Comparison of ENCODE assay signal across 1 cellular context in the genomic region with DNA sequence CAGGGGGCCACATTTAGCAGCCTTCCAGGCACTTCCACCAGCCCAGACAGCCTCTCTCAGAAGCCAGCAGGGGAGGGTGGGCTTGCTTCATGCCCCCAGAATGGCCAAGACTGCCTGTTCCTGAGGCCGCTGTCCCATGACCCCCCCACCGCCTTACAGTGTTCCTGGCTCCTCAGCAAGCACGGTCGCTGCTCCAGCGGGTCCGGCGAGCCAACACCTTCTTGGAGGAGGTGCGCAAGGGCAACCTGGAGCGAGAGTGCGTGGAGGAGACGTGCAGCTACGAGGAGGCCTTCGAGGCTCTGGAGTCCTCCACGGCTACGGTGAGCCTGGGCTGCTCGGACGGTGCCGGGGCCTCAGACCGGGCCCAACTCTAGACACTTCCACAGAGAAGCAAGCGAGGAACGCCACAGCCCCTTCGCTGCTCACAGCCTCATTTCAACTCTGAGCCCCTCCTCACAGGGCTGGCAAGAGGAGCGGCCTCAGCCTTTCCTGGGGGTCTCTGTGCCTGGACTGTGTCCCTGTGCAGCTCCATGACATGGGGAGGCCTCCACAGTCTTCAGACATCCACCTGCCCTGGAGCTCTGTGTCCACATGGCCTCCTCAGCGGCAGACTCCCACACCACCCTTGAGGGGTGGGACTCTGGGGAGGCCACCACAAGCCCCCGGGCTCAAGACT.
TF ChIP-seq lines count a peak whose summit lies in the region.

No MANE protein-coding gene starts in this region.

TF ChIP-seq in HepG2, 621 proteins besides CTCF, POLR2A, EP300 and RAD21 (continued from another document and continues in another):
- TF ChIP-seq, protein P1, sequence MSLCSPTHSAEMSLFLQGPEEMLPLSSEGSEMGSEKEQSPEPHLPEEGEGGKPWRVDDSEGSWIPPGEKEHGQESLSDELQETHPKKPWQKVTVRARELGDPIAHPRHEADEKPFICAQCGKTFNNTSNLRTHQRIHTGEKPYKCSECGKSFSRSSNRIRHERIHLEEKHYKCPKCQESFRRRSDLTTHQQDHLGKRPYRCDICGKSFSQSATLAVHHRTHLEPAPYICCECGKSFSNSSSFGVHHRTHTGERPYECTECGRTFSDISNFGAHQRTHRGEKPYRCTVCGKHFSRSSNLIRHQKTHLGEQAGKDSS (CRISPR knock-in tag; IDR thresholded peaks at IDR 0.05; ENCODE audit: borderline replicate concordance, low read depth), result no peak
- TF ChIP-seq ZNF589 (CRISPR knock-in tag; conservative IDR thresholded peaks at IDR 0.05) (0 out of 2 replicates have a peak, but pooled peaks have one; percentile 3), ZNF788 (CRISPR knock-in tag; IDR thresholded peaks at IDR 0.05; ENCODE audit: borderline replicate concordance) (no peak), NRL (CRISPR knock-in tag; IDR thresholded peaks at IDR 0.05; ENCODE audit: borderline replicate concordance) (peak; percentile 76; the same call in 1 of the 2 replicates), KDM5A (IDR thresholded peaks at IDR 0.05; ENCODE audit: borderline replicate concordance, low read length) (no peak), ZNF558 (CRISPR knock-in tag; IDR thresholded peaks at IDR 0.05; ENCODE audit: borderline replicate concordance) (no peak; the same call in 1 of the 2 replicates), CBFB (CRISPR knock-in tag; IDR thresholded peaks at IDR 0.05) (no peak), SKI (IDR thresholded peaks at IDR 0.05; ENCODE audit: partially characterized antibody) (no peak), PRPF4 (IDR thresholded peaks at IDR 0.05; ENCODE audit: low read depth, low read length, poor library complexity, severe bottlenecking) (no peak), SP2 (CRISPR knock-in tag; IDR thresholded peaks at IDR 0.05) (no peak), DR1 (CRISPR knock-in tag; IDR thresholded peaks at IDR 0.05) (no peak), IKZF4 (CRISPR knock-in tag; IDR thresholded peaks at IDR 0.05; ENCODE audit: borderline replicate concordance, low read depth, not compliant biosample characterization) (peak; percentile 35), GTF2F1 (IDR thresholded peaks at IDR 0.05; ENCODE audit: low read length) (no peak), SRSF1 (optimal IDR thresholded peaks at IDR 0.05; ENCODE audit: low read depth, low read length) (peak; percentile 8), PAF1 (CRISPR knock-in tag; IDR thresholded peaks at IDR 0.05) (peak; percentile 86), FOXK1 (CRISPR knock-in tag; IDR thresholded peaks at IDR 0.05; ENCODE audit: borderline replicate concordance, low read depth) (no peak), LCORL (IDR thresholded peaks at IDR 0.05) (no peak), LCORL (CRISPR knock-in tag; IDR thresholded peaks at IDR 0.05) (no peak), GATAD1 (CRISPR knock-in tag; IDR thresholded peaks at IDR 0.05) (0 out of 2 replicates have a peak, but pooled peaks have one; percentile 6), MTA1 (CRISPR knock-in tag; IDR thresholded peaks at IDR 0.05; ENCODE audit: borderline replicate concordance) (0 out of 2 replicates have a peak, but pooled peaks have one; percentile 1), ELF1 (CRISPR knock-in tag; IDR thresholded peaks at IDR 0.05) (no peak), CAMTA2 (CRISPR knock-in tag; IDR thresholded peaks at IDR 0.05; ENCODE audit: borderline replicate concordance) (no peak; the same call in 1 of the 2 replicates), WIZ (CRISPR knock-in tag; IDR thresholded peaks at IDR 0.05) (no peak), HIVEP1 (CRISPR knock-in tag; IDR thresholded peaks at IDR 0.05) (no peak; the same call in 1 of the 2 replicates), ZNF780A (CRISPR knock-in tag; IDR thresholded peaks at IDR 0.05) (no peak), TBX3 (IDR thresholded peaks at IDR 0.05; ENCODE audit: borderline replicate concordance) (no peak), MIER2 (CRISPR knock-in tag; IDR thresholded peaks at IDR 0.05) (no peak), BORCS8-MEF2B (CRISPR knock-in tag; IDR thresholded peaks at IDR 0.05) (no peak), ZFX (CRISPR knock-in tag; IDR thresholded peaks at IDR 0.05; ENCODE audit: low read depth) (peak; percentile 72), NKX3-1 (CRISPR knock-in tag; IDR thresholded peaks at IDR 0.05) (no peak), FOXA3 (CRISPR knock-in tag; IDR thresholded peaks at IDR 0.05) (no peak), ARNTL (CRISPR knock-in tag; IDR thresholded peaks at IDR 0.05) (peak; percentile 54; the same call in 1 of the 2 replicates), ZFP82 (CRISPR knock-in tag; IDR thresholded peaks at IDR 0.05; ENCODE audit: borderline replicate concordance) (peak; percentile 91; the same call in 1 of the 2 replicates), RFX1 (IDR thresholded peaks at IDR 0.05) (no peak), SMAD3 (CRISPR knock-in tag; IDR thresholded peaks at IDR 0.05) (no peak), ARNT (IDR thresholded peaks at IDR 0.05) (no peak), TAF15 (IDR thresholded peaks at IDR 0.05; ENCODE audit: low read depth, low read length, poor library complexity, severe bottlenecking) (no peak), SRF (IDR thresholded peaks at IDR 0.05; ENCODE audit: low read depth, low read length) (no peak), ZNF883 (CRISPR knock-in tag; IDR thresholded peaks at IDR 0.05; ENCODE audit: not compliant biosample characterization) (no peak), SIN3B (IDR thresholded peaks at IDR 0.05; ENCODE audit: low read length) (no peak), NR2F6 (IDR thresholded peaks at IDR 0.05) (no peak), NR2F6 (CRISPR knock-in tag; IDR thresholded peaks at IDR 0.05) (no peak), KLF11 (CRISPR knock-in tag; IDR thresholded peaks at IDR 0.05) (no peak), NR1H2 (CRISPR knock-in tag; IDR thresholded peaks at IDR 0.05; ENCODE audit: borderline replicate concordance, low read depth) (no peak), KLF9 (CRISPR knock-in tag; IDR thresholded peaks at IDR 0.05; ENCODE audit: low read depth) (no peak), ZNF468 (CRISPR knock-in tag; IDR thresholded peaks at IDR 0.05) (no peak), EED (CRISPR knock-in tag; IDR thresholded peaks at IDR 0.05) (peak; percentile 26; the same call in 1 of the 2 replicates)
- TF ChIP-seq, protein P2, sequence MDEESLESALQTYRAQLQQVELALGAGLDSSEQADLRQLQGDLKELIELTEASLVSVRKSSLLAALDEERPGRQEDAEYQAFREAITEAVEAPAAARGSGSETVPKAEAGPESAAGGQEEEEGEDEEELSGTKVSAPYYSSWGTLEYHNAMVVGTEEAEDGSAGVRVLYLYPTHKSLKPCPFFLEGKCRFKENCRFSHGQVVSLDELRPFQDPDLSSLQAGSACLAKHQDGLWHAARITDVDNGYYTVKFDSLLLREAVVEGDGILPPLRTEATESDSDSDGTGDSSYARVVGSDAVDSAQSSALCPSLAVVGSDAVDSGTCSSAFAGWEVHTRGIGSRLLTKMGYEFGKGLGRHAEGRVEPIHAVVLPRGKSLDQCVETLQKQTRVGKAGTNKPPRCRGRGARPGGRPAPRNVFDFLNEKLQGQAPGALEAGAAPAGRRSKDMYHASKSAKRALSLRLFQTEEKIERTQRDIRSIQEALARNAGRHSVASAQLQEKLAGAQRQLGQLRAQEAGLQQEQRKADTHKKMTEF (CRISPR knock-in tag; IDR thresholded peaks at IDR 0.05), result peak; percentile 4; the same call in 1 of the 2 replicates
- TF ChIP-seq, protein P3, sequence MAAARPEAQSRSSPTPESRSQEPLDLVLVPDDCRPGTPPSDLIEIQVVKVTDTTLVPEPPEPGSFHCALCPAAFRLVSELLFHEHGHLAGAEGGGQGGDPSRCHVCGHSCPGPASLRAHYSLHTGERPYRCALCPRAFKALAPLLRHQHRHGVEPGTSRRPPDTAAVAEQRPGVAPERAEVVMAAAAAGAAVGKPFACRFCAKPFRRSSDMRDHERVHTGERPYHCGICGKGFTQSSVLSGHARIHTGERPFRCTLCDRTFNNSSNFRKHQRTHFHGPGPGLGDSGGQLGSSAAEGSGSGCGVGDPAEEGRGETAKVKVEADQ (CRISPR knock-in tag; IDR thresholded peaks at IDR 0.05; ENCODE audit: borderline replicate concordance), result no peak
- TF ChIP-seq, protein P4, sequence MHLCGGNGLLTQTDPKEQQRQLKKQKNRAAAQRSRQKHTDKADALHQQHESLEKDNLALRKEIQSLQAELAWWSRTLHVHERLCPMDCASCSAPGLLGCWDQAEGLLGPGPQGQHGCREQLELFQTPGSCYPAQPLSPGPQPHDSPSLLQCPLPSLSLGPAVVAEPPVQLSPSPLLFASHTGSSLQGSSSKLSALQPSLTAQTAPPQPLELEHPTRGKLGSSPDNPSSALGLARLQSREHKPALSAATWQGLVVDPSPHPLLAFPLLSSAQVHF (CRISPR knock-in tag; IDR thresholded peaks at IDR 0.05), result no peak
- TF ChIP-seq, protein P5, sequence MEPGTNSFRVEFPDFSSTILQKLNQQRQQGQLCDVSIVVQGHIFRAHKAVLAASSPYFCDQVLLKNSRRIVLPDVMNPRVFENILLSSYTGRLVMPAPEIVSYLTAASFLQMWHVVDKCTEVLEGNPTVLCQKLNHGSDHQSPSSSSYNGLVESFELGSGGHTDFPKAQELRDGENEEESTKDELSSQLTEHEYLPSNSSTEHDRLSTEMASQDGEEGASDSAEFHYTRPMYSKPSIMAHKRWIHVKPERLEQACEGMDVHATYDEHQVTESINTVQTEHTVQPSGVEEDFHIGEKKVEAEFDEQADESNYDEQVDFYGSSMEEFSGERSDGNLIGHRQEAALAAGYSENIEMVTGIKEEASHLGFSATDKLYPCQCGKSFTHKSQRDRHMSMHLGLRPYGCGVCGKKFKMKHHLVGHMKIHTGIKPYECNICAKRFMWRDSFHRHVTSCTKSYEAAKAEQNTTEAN (CRISPR knock-in tag; conservative IDR thresholded peaks at IDR 0.05), result no peak
- TF ChIP-seq, protein P6, sequence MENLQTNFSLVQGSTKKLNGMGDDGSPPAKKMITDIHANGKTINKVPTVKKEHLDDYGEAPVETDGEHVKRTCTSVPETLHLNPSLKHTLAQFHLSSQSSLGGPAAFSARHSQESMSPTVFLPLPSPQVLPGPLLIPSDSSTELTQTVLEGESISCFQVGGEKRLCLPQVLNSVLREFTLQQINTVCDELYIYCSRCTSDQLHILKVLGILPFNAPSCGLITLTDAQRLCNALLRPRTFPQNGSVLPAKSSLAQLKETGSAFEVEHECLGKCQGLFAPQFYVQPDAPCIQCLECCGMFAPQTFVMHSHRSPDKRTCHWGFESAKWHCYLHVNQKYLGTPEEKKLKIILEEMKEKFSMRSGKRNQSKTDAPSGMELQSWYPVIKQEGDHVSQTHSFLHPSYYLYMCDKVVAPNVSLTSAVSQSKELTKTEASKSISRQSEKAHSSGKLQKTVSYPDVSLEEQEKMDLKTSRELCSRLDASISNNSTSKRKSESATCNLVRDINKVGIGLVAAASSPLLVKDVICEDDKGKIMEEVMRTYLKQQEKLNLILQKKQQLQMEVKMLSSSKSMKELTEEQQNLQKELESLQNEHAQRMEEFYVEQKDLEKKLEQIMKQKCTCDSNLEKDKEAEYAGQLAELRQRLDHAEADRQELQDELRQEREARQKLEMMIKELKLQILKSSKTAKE (CRISPR knock-in tag; IDR thresholded peaks at IDR 0.05; ENCODE audit: borderline replicate concordance), result no peak
- TF ChIP-seq, protein P7, sequence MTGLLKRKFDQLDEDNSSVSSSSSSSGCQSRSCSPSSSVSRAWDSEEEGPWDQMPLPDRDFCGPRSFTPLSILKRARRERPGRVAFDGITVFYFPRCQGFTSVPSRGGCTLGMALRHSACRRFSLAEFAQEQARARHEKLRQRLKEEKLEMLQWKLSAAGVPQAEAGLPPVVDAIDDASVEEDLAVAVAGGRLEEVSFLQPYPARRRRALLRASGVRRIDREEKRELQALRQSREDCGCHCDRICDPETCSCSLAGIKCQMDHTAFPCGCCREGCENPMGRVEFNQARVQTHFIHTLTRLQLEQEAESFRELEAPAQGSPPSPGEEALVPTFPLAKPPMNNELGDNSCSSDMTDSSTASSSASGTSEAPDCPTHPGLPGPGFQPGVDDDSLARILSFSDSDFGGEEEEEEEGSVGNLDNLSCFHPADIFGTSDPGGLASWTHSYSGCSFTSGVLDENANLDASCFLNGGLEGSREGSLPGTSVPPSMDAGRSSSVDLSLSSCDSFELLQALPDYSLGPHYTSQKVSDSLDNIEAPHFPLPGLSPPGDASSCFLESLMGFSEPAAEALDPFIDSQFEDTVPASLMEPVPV (CRISPR knock-in tag; IDR thresholded peaks at IDR 0.05), result no peak
- TF ChIP-seq, protein P8, sequence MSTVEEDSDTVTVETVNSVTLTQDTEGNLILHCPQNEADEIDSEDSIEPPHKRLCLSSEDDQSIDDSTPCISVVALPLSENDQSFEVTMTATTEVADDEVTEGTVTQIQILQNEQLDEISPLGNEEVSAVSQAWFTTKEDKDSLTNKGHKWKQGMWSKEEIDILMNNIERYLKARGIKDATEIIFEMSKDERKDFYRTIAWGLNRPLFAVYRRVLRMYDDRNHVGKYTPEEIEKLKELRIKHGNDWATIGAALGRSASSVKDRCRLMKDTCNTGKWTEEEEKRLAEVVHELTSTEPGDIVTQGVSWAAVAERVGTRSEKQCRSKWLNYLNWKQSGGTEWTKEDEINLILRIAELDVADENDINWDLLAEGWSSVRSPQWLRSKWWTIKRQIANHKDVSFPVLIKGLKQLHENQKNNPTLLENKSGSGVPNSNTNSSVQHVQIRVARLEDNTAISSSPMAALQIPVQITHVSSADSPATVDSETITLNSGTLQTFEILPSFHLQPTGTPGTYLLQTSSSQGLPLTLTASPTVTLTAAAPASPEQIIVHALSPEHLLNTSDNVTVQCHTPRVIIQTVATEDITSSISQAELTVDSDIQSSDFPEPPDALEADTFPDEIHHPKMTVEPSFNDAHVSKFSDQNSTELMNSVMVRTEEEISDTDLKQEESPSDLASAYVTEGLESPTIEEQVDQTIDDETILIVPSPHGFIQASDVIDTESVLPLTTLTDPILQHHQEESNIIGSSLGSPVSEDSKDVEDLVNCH (CRISPR knock-in tag; IDR thresholded peaks at IDR 0.05), result no peak
- TF ChIP-seq, protein P9, sequence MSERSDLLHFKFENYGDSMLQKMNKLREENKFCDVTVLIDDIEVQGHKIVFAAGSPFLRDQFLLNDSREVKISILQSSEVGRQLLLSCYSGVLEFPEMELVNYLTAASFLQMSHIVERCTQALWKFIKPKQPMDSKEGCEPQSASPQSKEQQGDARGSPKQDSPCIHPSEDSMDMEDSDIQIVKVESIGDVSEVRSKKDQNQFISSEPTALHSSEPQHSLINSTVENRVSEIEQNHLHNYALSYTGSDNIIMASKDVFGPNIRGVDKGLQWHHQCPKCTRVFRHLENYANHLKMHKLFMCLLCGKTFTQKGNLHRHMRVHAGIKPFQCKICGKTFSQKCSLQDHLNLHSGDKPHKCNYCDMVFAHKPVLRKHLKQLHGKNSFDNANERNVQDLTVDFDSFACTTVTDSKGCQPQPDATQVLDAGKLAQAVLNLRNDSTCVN (CRISPR knock-in tag; IDR thresholded peaks at IDR 0.05; ENCODE audit: borderline replicate concordance), result no peak
- TF ChIP-seq, protein P10, sequence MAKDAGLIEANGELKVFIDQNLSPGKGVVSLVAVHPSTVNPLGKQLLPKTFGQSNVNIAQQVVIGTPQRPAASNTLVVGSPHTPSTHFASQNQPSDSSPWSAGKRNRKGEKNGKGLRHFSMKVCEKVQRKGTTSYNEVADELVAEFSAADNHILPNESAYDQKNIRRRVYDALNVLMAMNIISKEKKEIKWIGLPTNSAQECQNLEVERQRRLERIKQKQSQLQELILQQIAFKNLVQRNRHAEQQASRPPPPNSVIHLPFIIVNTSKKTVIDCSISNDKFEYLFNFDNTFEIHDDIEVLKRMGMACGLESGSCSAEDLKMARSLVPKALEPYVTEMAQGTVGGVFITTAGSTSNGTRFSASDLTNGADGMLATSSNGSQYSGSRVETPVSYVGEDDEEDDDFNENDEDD (CRISPR knock-in tag; IDR thresholded peaks at IDR 0.05; ENCODE audit: borderline replicate concordance), result no peak
- TF ChIP-seq, protein P11, sequence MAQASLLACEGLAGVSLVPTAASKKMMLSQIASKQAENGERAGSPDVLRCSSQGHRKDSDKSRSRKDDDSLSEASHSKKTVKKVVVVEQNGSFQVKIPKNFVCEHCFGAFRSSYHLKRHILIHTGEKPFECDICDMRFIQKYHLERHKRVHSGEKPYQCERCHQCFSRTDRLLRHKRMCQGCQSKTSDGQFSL (CRISPR knock-in tag; IDR thresholded peaks at IDR 0.05), result no peak
